In genomic region chr16:87414251-87414680, GRCh38 we compare ENCODE assay signal across 19 cellular contexts. TPM values are rescaled to one million over a fixed set of nuclear protein-coding genes. Genes with fewer than 3 reads are reported as not detected.
A peak's percentile ranks its signal among the peaks of the same experiment; 100 is the strongest.
DNase-seq lines count a peak whose midpoint lies in the region; ATAC-seq and TF ChIP-seq lines count a peak whose summit lies in the region.
"Had no signal": no experiment of that assay in that cellular context is flagged by ENCODE, and none has a peak within 500 bp of the region (broad histone marks: within the 10 kb centered on the region; RNA-seq: fewer than 3 reads in every experiment).

No MANE protein-coding gene starts in this region.

- no peak overlapping the region for H3K4me2 ChIP-seq in mammary epithelial cell (ENCODE audit: insufficient read depth, low read depth, low read length)
- no peak overlapping the region for H3K4me2 ChIP-seq in MM.1S (ENCODE audit: low read depth, low read length)
- H3K4me2 ChIP-seq: A549 had no signal

- no peaks in the 10 kb centered on the region for H3K79me2 ChIP-seq in mammary epithelial cell (ENCODE audit: insufficient read depth, low read length)
- H3K79me2 ChIP-seq in MM.1S (ENCODE audit: low read length) = no peaks in the 10 kb centered on the region

- no peak for DNase-seq in MCF 10A (ENCODE audit: unreplicated experiment)
- no peak for DNase-seq in mammary epithelial cell
- DNase-seq in spleen = peak; percentile 59
- no peak for DNase-seq in MM.1S
- DNase-seq in MV-4-11 (lab: John Stamatoyannopoulos, UW) = no peak
- DNase-seq in cerebellar nuclear complex (lab: John Stamatoyannopoulos, UW) = no peak
- DNase-seq: C1 segment of cervical spinal cord, DND-41, GDM1, NCI-H1417 treated with DMSO at 0.1 percent for 48 hours, NCI-H2029, NCI-H2171, NCI-H446 treated with DMSO at 0.1 percent for 48 hours, NCI-H748 treated with DMSO at 0.1 percent for 48 hours had no signal

- H3K4me3 Mint-ChIP-seq in MCF 10A (ENCODE audit: unreplicated experiment) = no peak overlapping the region

- TF ChIP-seq POLR2A in spleen (IDR thresholded peaks at IDR 0.05) = no peak

- H3K27ac ChIP-seq in mammary epithelial cell (ENCODE audit: insufficient read depth, low read depth, low read length) (no peak overlapping the region), spleen (no peak overlapping the region), MM.1S (ENCODE audit: low read length) (no peak overlapping the region)
- H3K27ac ChIP-seq: A549, RWPE1, SJSA1 had no signal

- no peaks in the 10 kb centered on the region for H3K4me1 ChIP-seq in mammary epithelial cell (ENCODE audit: insufficient read depth, low read length)
- no peaks in the 10 kb centered on the region for H3K4me1 ChIP-seq in spleen
- H3K4me1 ChIP-seq in MM.1S (ENCODE audit: low read length) = no peaks in the 10 kb centered on the region
- H3K4me1 ChIP-seq: A549, SJSA1 had no signal

- intact Hi-C loops in MCF 10A (cut with micrococcal nuclease) = no loop called here
- intact Hi-C loops in mammary epithelial cell (cut with micrococcal nuclease) = no loop called here
- intact Hi-C loops in spleen (cut with DNase I; ENCODE audit: low total_unique reads) = no loop called here

- in situ Hi-C loops in mammary epithelial cell (cut with MboI; ENCODE audit: low sequenced_read_pairs in 2 of 2) = loop anchor here (10.0 to 25.0 kb wide), 2 partner anchors 221 to 223 kb away; no protein-coding TSS in a partner anchor

- H3K9ac ChIP-seq in mammary epithelial cell (ENCODE audit: insufficient read depth, low read length) = no peak overlapping the region
- H3K9ac ChIP-seq in MM.1S (ENCODE audit: low read length) = no peak overlapping the region

- H3K9me3 Mint-ChIP-seq in MCF 10A (ENCODE audit: unreplicated experiment) = no peaks in the 10 kb centered on the region

- CTCF ChIA-PET in MCF 10A (lab: Yijun Ruan, JAX) (interaction anchor here (1.6 kb wide), 1 partner anchor 222 kb away, joined by 12 read pairs; no protein-coding TSS in a partner anchor), mammary epithelial cell (lab: Charles Lee; ENCODE audit: low non-redundant PET) (no interaction called here)

- no peaks in the 10 kb centered on the region for H3K4me1 Mint-ChIP-seq in MCF 10A (ENCODE audit: insufficient read depth, unreplicated experiment)

- TF ChIP-seq CTCF in MCF 10A (IDR thresholded peaks at IDR 0.05; ENCODE audit: unreplicated experiment) (no peak), mammary epithelial cell (conservative IDR thresholded peaks at IDR 0.05 in 1 of 2, IDR thresholded peaks at IDR 0.05 in 1 of 2; ENCODE audit: extremely low read depth in 1 of 2, insufficient read depth in 1 of 2, low read depth in 1 of 2, low read length in 2 of 2) (no peak), spleen (IDR thresholded peaks at IDR 0.05 in 8 of 11, conservative IDR thresholded peaks at IDR 0.05 in 3 of 11) (no peak), MM.1S (IDR thresholded peaks at IDR 0.05; ENCODE audit: low read length) (no peak)

- POLR2A ChIA-PET in MCF 10A (lab: Yijun Ruan, JAX) = no interaction called here

- H3K36me3 ChIP-seq in mammary epithelial cell (ENCODE audit: insufficient read depth, low read length) (peaks cover 18% of the 10 kb centered on the region), spleen (peaks cover 0 to 100% (median 62%) of the 10 kb centered on the region in 6 donors), MM.1S (replicated peaks; ENCODE audit: insufficient read depth, low read length) (no peaks in the 10 kb centered on the region)

- no peaks in the 10 kb centered on the region for H3F3A ChIP-seq in MM.1S (ENCODE audit: insufficient read depth, low read length)

- peak; percentile 44 for ATAC-seq in HG02759 (IDR thresholded peaks at IDR 0.05; ENCODE audit: unreplicated experiment)
- ATAC-seq in esophagus mucosa = peak; percentile 84

- 80% methylated on average over 17 of the region's 24 CpGs for WGBS in mammary epithelial cell (ENCODE audit: low coverage, missing lambda C conversion rate)
- 78 to 88% (median 84%) methylated on average over 19 to 24 of the region's 24 CpGs for WGBS in spleen, 5 donors

- no peaks in the 10 kb centered on the region for H3K27me3 ChIP-seq in mammary epithelial cell (ENCODE audit: insufficient read depth, low read length)
- no peaks in the 10 kb centered on the region for H3K27me3 ChIP-seq in spleen (replicated peaks in 1 of 7)
- no peaks in the 10 kb centered on the region for H3K27me3 ChIP-seq in MM.1S (replicated peaks; ENCODE audit: insufficient read depth, low read length)
- H3K27me3 ChIP-seq: SJSA1 had no signal

- H3K27me3 Mint-ChIP-seq in MCF 10A (ENCODE audit: insufficient read depth, unreplicated experiment) = no peaks in the 10 kb centered on the region

- peaks cover 74% of the 10 kb centered on the region for H3K36me3 Mint-ChIP-seq in MCF 10A (ENCODE audit: insufficient read depth, unreplicated experiment)

- H3K9me3 ChIP-seq in mammary epithelial cell (replicated peaks; ENCODE audit: insufficient read depth, low read length) = no peaks in the 10 kb centered on the region
- H3K9me3 ChIP-seq in spleen = no peaks in the 10 kb centered on the region
- H3K9me3 ChIP-seq in MM.1S (replicated peaks; ENCODE audit: insufficient read depth, low read length) = no peaks in the 10 kb centered on the region
- H3K9me3 ChIP-seq: A549, SJSA1 had no signal

- H3K4me3 ChIP-seq in mammary epithelial cell (replicated peaks in 1 of 3; ENCODE audit: insufficient read depth in 1 of 3, low read depth in 2 of 3, low read length in 3 of 3) (no peak overlapping the region), spleen (no peak overlapping the region), MM.1S (ENCODE audit: low read length) (no peak overlapping the region)
- H3K4me3 ChIP-seq: A549, SJSA1 had no signal

- no peaks in the 10 kb centered on the region for H3K9me2 ChIP-seq in MM.1S (replicated peaks; ENCODE audit: insufficient read depth, low read length)

- H3K27ac Mint-ChIP-seq in MCF 10A (ENCODE audit: low read depth, unreplicated experiment) = peak overlapping the region; percentile 39

- no peaks in the 10 kb centered on the region for H4K20me1 ChIP-seq in mammary epithelial cell (ENCODE audit: insufficient read depth, low read length)
- no peaks in the 10 kb centered on the region for H4K20me1 ChIP-seq in MM.1S (ENCODE audit: insufficient read depth, low read length)

- BruUV-seq in MCF 10A (replicated peaks; lab: Mats Ljungman, UMichigan) = no TSS peak
- BruUV-seq in mammary epithelial cell (replicated peaks; lab: Mats Ljungman, UMichigan) = no TSS peak

- dilution Hi-C loops in mammary epithelial cell (cut with HindIII; ENCODE audit: low sequenced_read_pairs) = no loop called here

- no peak overlapping the region for H2AFZ ChIP-seq in mammary epithelial cell (ENCODE audit: low read depth, low read length)
- H2AFZ ChIP-seq in MM.1S (ENCODE audit: low read length) = no peak overlapping the region

RNA-seq across cellular contexts. Expression of gene MAP1LC3B, which starts 22.1 kb away (rescaled TPM):
- total RNA-seq in MCF 10A (2022) (271 and 348 TPM in 2 replicates), mammary epithelial cell (100 to 1,000 TPM in 1 of 2 donors, 10 to 100 TPM in 1; 78.5 to 104 TPM), esophagus mucosa (29.8 TPM), spleen (10 to 100 TPM; 47.6 to 71.4 (median 61.7) TPM)
- polyA plus RNA-seq in mammary epithelial cell (17.9 TPM), spleen (10 to 100 TPM; 32.3 to 50.4 (median 46.5) TPM)
- polyA minus RNA-seq in mammary epithelial cell = 48.4 TPM

RNA-seq across cellular contexts. Expression of gene FBXO31, which starts 30.7 kb away (rescaled TPM):
- total RNA-seq in MCF 10A (2022) (43.2 and 53.9 TPM in 2 replicates), mammary epithelial cell (10 to 100 TPM; 31.2 to 36.1 TPM), esophagus mucosa (16.9 TPM), spleen (10 to 100 TPM; 23.6 to 30.6 (median 27.2) TPM)
- polyA plus RNA-seq in mammary epithelial cell (14.5 TPM), spleen (10 to 100 TPM in 1 of 3 donors, 1 to 10 TPM in 2; 7.9 to 11.0 (median 9.7) TPM)
- 25.3 TPM for polyA minus RNA-seq in mammary epithelial cell
